16 cellular contexts compared by ENCODE assay signal in genomic region chr7:92799446-92800211, GRCh38. TPM values are rescaled to one million over a fixed set of nuclear protein-coding genes. Genes with fewer than 3 reads are reported as not detected.
A peak's percentile ranks its signal among the peaks of the same experiment; 100 is the strongest.
DNase-seq lines count a peak whose midpoint lies in the region; ATAC-seq, FAIRE-seq and TF ChIP-seq lines count a peak whose summit lies in the region.
"Had no signal": no experiment of that assay in that cellular context is flagged by ENCODE, and none has a peak within 500 bp of the region (broad histone marks: within the 10 kb centered on the region; RNA-seq: fewer than 3 reads in every experiment).

No MANE protein-coding gene starts in this region.

- H3K27me3 Mint-ChIP-seq in activated naive CD4-positive, alpha-beta T cell treated with anti-CD3 and anti-CD28 coated beads for 36 hours (ENCODE audit: low read depth) = no peaks in the 10 kb centered on the region
- H3K27me3 Mint-ChIP-seq in progenitor cell of endocrine pancreas = no peaks in the 10 kb centered on the region

- peaks cover 16% of the 10 kb centered on the region for H3K36me3 Mint-ChIP-seq in activated naive CD4-positive, alpha-beta T cell treated with anti-CD3 and anti-CD28 coated beads for 36 hours (ENCODE audit: low read depth)
- H3K36me3 Mint-ChIP-seq in progenitor cell of endocrine pancreas (ENCODE audit: insufficient read depth) = no peaks in the 10 kb centered on the region

- peak; percentile 78 for FAIRE-seq in RCC 7860 (lab: Jason Lieb, UNC)

- no peaks in the 10 kb centered on the region for H3K9me3 Mint-ChIP-seq in activated naive CD4-positive, alpha-beta T cell treated with anti-CD3 and anti-CD28 coated beads for 36 hours
- no peaks in the 10 kb centered on the region for H3K9me3 Mint-ChIP-seq in progenitor cell of endocrine pancreas (ENCODE audit: low read depth)

- intact Hi-C loops in activated naive CD4-positive, alpha-beta T cell treated with anti-CD3 and anti-CD28 coated beads for 36 hours (cut with micrococcal nuclease) = no loop called here

- H3K27ac Mint-ChIP-seq in activated naive CD4-positive, alpha-beta T cell treated with anti-CD3 and anti-CD28 coated beads for 36 hours = no peak overlapping the region
- no peak overlapping the region for H3K27ac Mint-ChIP-seq in progenitor cell of endocrine pancreas

- H3K4me1 Mint-ChIP-seq in activated naive CD4-positive, alpha-beta T cell treated with anti-CD3 and anti-CD28 coated beads for 36 hours (ENCODE audit: low read depth) = peaks cover 15% of the 10 kb centered on the region
- H3K4me1 Mint-ChIP-seq in progenitor cell of endocrine pancreas (ENCODE audit: low read depth) = no peaks in the 10 kb centered on the region

- CTCF ChIA-PET in activated naive CD4-positive, alpha-beta T cell treated with anti-CD3 and anti-CD28 coated beads for 36 hours (lab: Charles Lee) = interaction anchor here (0.5 kb wide), 1 partner anchor 136 kb away, joined by 3 read pairs; no protein-coding TSS in a partner anchor

- ATAC-seq in GM18499 (IDR thresholded peaks at IDR 0.05; ENCODE audit: insufficient read depth, unreplicated experiment) = peak; percentile 38
- peak; percentile 51 for ATAC-seq in GM18909 (IDR thresholded peaks at IDR 0.05; ENCODE audit: poor library complexity, unreplicated experiment)
- peak; percentile 45 for ATAC-seq in HG02938 (IDR thresholded peaks at IDR 0.05; ENCODE audit: unreplicated experiment)
- ATAC-seq in GM21737 (IDR thresholded peaks at IDR 0.05; ENCODE audit: unreplicated experiment) = no peak
- ATAC-seq: esophagus mucosa, lower lobe of right lung had no signal

- TF ChIP-seq CTCF in progenitor cell of endocrine pancreas (IDR thresholded peaks at IDR 0.05; ENCODE audit: unreplicated experiment) = no peak

- H3K4me3 Mint-ChIP-seq in activated naive CD4-positive, alpha-beta T cell treated with anti-CD3 and anti-CD28 coated beads for 36 hours = no peak overlapping the region
- no peak overlapping the region for H3K4me3 Mint-ChIP-seq in progenitor cell of endocrine pancreas (ENCODE audit: low read depth)

- peak; percentile 45 for DNase-seq in RCC 7860 (ENCODE audit: low spot score)
- DNase-seq in activated naive CD4-positive, alpha-beta T cell treated with anti-CD3 and anti-CD28 coated beads for 36 hours = no peak
- DNase-seq in HUDEP-2 (lab: John Stamatoyannopoulos, UW; ENCODE audit: unreplicated experiment in 76 of 76) = no peak
- DNase-seq in progenitor cell of endocrine pancreas (ENCODE audit: low spot score, unreplicated experiment) = no peak
- DNase-seq: caudate nucleus, lower lobe of right lung, NCI-H187 treated with DMSO at 0.1 percent for 48 hours, NCI-H446 treated with DMSO at 0.1 percent for 48 hours, SHP77 treated with DMSO at 0.1 percent for 48 hours, sigmoid colon, T-helper 2 cell had no signal

RNA-seq across cellular contexts. Expression of gene CDK6, which starts 36.7 kb away (rescaled TPM):
- total RNA-seq in activated naive CD4-positive, alpha-beta T cell treated with anti-CD3 and anti-CD28 coated beads for 36 hours = 100 to 1,000 TPM in 1 of 2 experiments, 10 to 100 TPM in 1; 99.4 to 101 TPM
- total RNA-seq in progenitor cell of endocrine pancreas = 23.3 and 29.1 TPM in 2 replicates
